13 cellular contexts compared by ENCODE assay signal in the genomic region with DNA sequence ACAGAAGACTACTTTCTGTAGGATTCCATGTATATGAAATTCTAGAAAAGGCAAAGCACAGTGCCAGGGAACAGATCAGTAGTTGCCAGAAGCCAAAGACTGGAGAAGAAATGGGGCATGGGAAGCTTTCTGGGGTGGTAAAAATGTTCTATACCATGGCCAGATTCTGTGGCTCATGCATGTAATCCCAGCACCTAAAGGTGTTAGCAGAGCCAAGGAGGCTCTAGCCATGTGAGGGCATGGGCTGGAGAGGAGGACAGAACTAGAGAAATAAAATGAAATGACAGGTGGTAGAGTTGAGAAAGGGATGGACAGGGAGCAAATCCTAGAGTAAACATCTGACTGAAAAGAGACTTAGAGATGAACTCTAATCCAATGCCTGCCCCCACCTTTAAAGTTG. TPM values are rescaled to one million over a fixed set of nuclear protein-coding genes. Genes with fewer than 3 reads are reported as not detected.
A peak's percentile ranks its signal among the peaks of the same experiment; 100 is the strongest.
DNase-seq lines count a peak whose midpoint lies in the region; ATAC-seq, FAIRE-seq and TF ChIP-seq lines count a peak whose summit lies in the region.
"Had no signal": no experiment of that assay in that cellular context is flagged by ENCODE, and none has a peak within 500 bp of the region (broad histone marks: within the 10 kb centered on the region; RNA-seq: fewer than 3 reads in every experiment).

No MANE protein-coding gene starts in this region.

- in situ Hi-C loops in GM12878 (cut with MboI) (no loop called here), GM13976 (cut with MboI; ENCODE audit: low sequenced_read_pairs, unreplicated experiment) (no loop called here)

- no peaks in the 10 kb centered on the region for H3K9me3 ChIP-seq in CD4-positive, CD25-positive, alpha-beta regulatory T cell (ENCODE audit: control insufficient read depth in 2 of 2, low read length in 2 of 2)
- H3K9me3 ChIP-seq in OCI-LY3 (ENCODE audit: insufficient read depth, low read length) (no peaks in the 10 kb centered on the region), GM12878 (replicated peaks; ENCODE audit: control insufficient read depth, insufficient read depth, low read length) (no peaks in the 10 kb centered on the region)
- H3K9me3 ChIP-seq: thoracic aorta had no signal

- no peak for TF ChIP-seq EP300 in GM12878 (IDR thresholded peaks at IDR 0.05; ENCODE audit: borderline replicate concordance in 1 of 2, control insufficient read depth in 1 of 2, low read depth in 2 of 2, low read length in 2 of 2)

- no peak for DNase-seq in CD4-positive, CD25-positive, alpha-beta regulatory T cell
- DNase-seq in GM12878 (ENCODE audit: low read depth, low spot score) (no peak), inferior parietal cortex (ENCODE audit: extremely low spot score) (no peak), GM13976 (ENCODE audit: low spot score) (no peak), NCI-H1048 (lab: John Stamatoyannopoulos, UW) (no peak)
- DNase-seq: activated naive CD4-positive, alpha-beta T cell; CD4-positive, alpha-beta T cell; H7 had no signal

- SMC1A ChIA-PET in GM12878 (lab: Charles Lee; ENCODE audit: uncharacterized antibody, unreplicated experiment): interaction anchor here (0.9 to 2.1 kb wide), 10 partner anchors 10 to 1308 kb away, joined by 3 to 9 read pairs (median 4); no protein-coding TSS in a partner anchor

- H3K79me2 ChIP-seq in OCI-LY3 (ENCODE audit: low read length): peaks cover 47% of the 10 kb centered on the region
- peaks cover 3% of the 10 kb centered on the region; the same call in 1 of the 2 replicates for H3K79me2 ChIP-seq in GM12878 (ENCODE audit: control insufficient read depth, insufficient read depth, low read length)

- TF ChIP-seq CTCF in OCI-LY3 (IDR thresholded peaks at IDR 0.05; ENCODE audit: low read depth, low read length) (no peak), GM12878 (IDR thresholded peaks at IDR 0.05 in 2 of 3, conservative IDR thresholded peaks at IDR 0.05 in 1 of 3; ENCODE audit: control insufficient read depth in 2 of 3, extremely low read depth in 1 of 3, insufficient read depth in 1 of 3, low read depth in 3 of 3, low read length in 3 of 3) (no peak), GM13976 (IDR thresholded peaks at IDR 0.05; ENCODE audit: borderline replicate concordance, control extremely low read depth, extremely low read depth, insufficient read depth, missing control alignments) (no peak)

- peaks cover 0 to 3% (median 0%) of the 10 kb centered on the region in 7 donors for H3K9me3 Mint-ChIP-seq in CD4-positive, CD25-positive, alpha-beta regulatory T cell

- POLR2A ChIA-PET in GM12878 (lab: Charles Lee): interaction anchor here (1.1 kb wide), 1 partner anchor 10 kb away, joined by 3 read pairs; no protein-coding TSS in a partner anchor

- peak overlapping the region; percentile 76 for H3K9ac ChIP-seq in OCI-LY3 (ENCODE audit: low read length)
- H3K9ac ChIP-seq in GM12878 (ENCODE audit: control insufficient read depth, insufficient read depth, low read length): 0 out of 2 replicates have a peak overlapping the region, but pooled peaks have one; percentile 7

- H2AFZ ChIP-seq in OCI-LY3 (ENCODE audit: low read depth, low read length) (peak overlapping the region; percentile 67; the same call in 1 of the 2 replicates), GM12878 (ENCODE audit: control insufficient read depth, low read depth, low read length) (no peak overlapping the region)

- H3K4me1 Mint-ChIP-seq in CD4-positive, CD25-positive, alpha-beta regulatory T cell: peaks cover 0 to 9% (median 5%) of the 10 kb centered on the region in 4 donors

- TF ChIP-seq RAD21 in GM12878 (IDR thresholded peaks at IDR 0.05; ENCODE audit: insufficient read depth, low read depth, low read length): no peak

- H4K20me1 ChIP-seq in OCI-LY3 (ENCODE audit: insufficient read depth, low read length): 0 out of 2 replicates have a peak, but pooled peaks cover 13% of the 10 kb centered on the region
- H4K20me1 ChIP-seq in GM12878 (ENCODE audit: control insufficient read depth, insufficient read depth): no peaks in the 10 kb centered on the region

- H3K27ac ChIP-seq in CD4-positive, CD25-positive, alpha-beta regulatory T cell (ENCODE audit: insufficient read depth, low read length, poor library complexity, severe bottlenecking): no peak overlapping the region
- H3K27ac ChIP-seq in OCI-LY3 (ENCODE audit: low read length) (no peak overlapping the region), GM12878 (ENCODE audit: control insufficient read depth, insufficient read depth) (no peak overlapping the region)
- H3K27ac ChIP-seq: thoracic aorta had no signal

- intact Hi-C loops in GM12878 (cut with micrococcal nuclease; ENCODE audit: unreplicated experiment): loop anchor here (2.0 kb wide), 2 partner anchors 80 to 816 kb away; no protein-coding TSS in a partner anchor

- peaks cover 4% of the 10 kb centered on the region for H3K27me3 ChIP-seq in CD4-positive, CD25-positive, alpha-beta regulatory T cell (ENCODE audit: control insufficient read depth, insufficient read depth, low read length)
- H3K27me3 ChIP-seq in OCI-LY3 (ENCODE audit: low read depth, low read length) (peaks cover 27% of the 10 kb centered on the region), GM12878 (replicated peaks in 1 of 2; ENCODE audit: control insufficient read depth in 2 of 2, insufficient read depth in 2 of 2, low read length in 1 of 2) (no peaks in the 10 kb centered on the region)

- H3K4me2 ChIP-seq in OCI-LY3 (ENCODE audit: low read length) (peak overlapping the region; percentile 84), GM12878 (ENCODE audit: control insufficient read depth, insufficient read depth) (0 out of 2 replicates have a peak overlapping the region, but pooled peaks have one; percentile 5)

- H3K36me3 Mint-ChIP-seq in CD4-positive, CD25-positive, alpha-beta regulatory T cell: no peaks in the 10 kb centered on the region

- CTCF ChIA-PET in GM12878 (lab: Yijun Ruan, JAX): interaction anchor here (0.7 to 7.3 kb wide), 24 partner anchors 8 to 1307 kb away, joined by 3 to 132 read pairs (median 6); no protein-coding TSS in a partner anchor

- peaks cover 21% of the 10 kb centered on the region for H3K27me3 Mint-ChIP-seq in CD4-positive, CD25-positive, alpha-beta regulatory T cell

- H3K4me3 Mint-ChIP-seq in CD4-positive, CD25-positive, alpha-beta regulatory T cell: no peak overlapping the region
- H3K4me3 Mint-ChIP-seq: CD4-positive, alpha-beta T cell had no signal

- H3K27ac Mint-ChIP-seq in CD4-positive, CD25-positive, alpha-beta regulatory T cell: peak overlapping the region in 2 of 3 donors; percentile 24 to 82
- H3K27ac Mint-ChIP-seq: CD4-positive, alpha-beta T cell had no signal

- no peak for ATAC-seq in CD4-positive, CD25-positive, alpha-beta regulatory T cell (ENCODE audit: low read depth in 2 of 2)
- ATAC-seq in GM12878: peak; percentile 14; the same call in 2 of the 3 replicates
- ATAC-seq: Right ventricle myocardium inferior had no signal

- H3K36me3 ChIP-seq in CD4-positive, CD25-positive, alpha-beta regulatory T cell (ENCODE audit: control insufficient read depth, insufficient read depth, low read length): no peaks in the 10 kb centered on the region
- H3K36me3 ChIP-seq in OCI-LY3 (replicated peaks; ENCODE audit: low read depth, low read length) (peaks cover 23% of the 10 kb centered on the region), GM12878 (ENCODE audit: control insufficient read depth in 2 of 2, insufficient read depth in 2 of 2, low read length in 1 of 2) (no peaks in the 10 kb centered on the region)
- H3K36me3 ChIP-seq: thoracic aorta had no signal

- no peak for FAIRE-seq in GM12878 (lab: Jason Lieb, UNC)
- FAIRE-seq: TTC549 had no signal

- no peak overlapping the region for H3K4me3 ChIP-seq in CD4-positive, CD25-positive, alpha-beta regulatory T cell (ENCODE audit: low read depth, low read length)
- H3K4me3 ChIP-seq in GM08714 (ENCODE audit: low read length) (peak overlapping the region; percentile 28), OCI-LY3 (ENCODE audit: low read length) (peak overlapping the region; percentile 82), GM12878 (peak overlapping the region; percentile 13; the same call in 1 of the 2 replicates)
- H3K4me3 ChIP-seq: thoracic aorta had no signal

- TF ChIP-seq POLR2A in GM12878 (IDR thresholded peaks at IDR 0.05; ENCODE audit: low read depth, low read length): no peak

- no peaks in the 10 kb centered on the region for H3K4me1 ChIP-seq in CD4-positive, CD25-positive, alpha-beta regulatory T cell (ENCODE audit: control insufficient read depth, insufficient read depth, low read length, poor library complexity, severe bottlenecking)
- H3K4me1 ChIP-seq in OCI-LY3 (ENCODE audit: low read length) (peaks cover 14% of the 10 kb centered on the region), GM12878 (ENCODE audit: control insufficient read depth, insufficient read depth, low read length) (peaks cover 3% of the 10 kb centered on the region)

- RAD21 ChIA-PET in GM12878 (lab: Charles Lee; ENCODE audit: unreplicated experiment): interaction anchor here (0.7 to 3.3 kb wide), 10 partner anchors 10 to 184 kb away, joined by 3 to 48 read pairs (median 3); no protein-coding TSS in a partner anchor

- BruUV-seq in GM12878 (replicated peaks; lab: Mats Ljungman, UMichigan): TSS peak; percentile 80

TF ChIP-seq in GM12878, 131 proteins besides CTCF, POLR2A, EP300 and RAD21 (continues in another document):
- TF ChIP-seq FOXM1 (IDR thresholded peaks at IDR 0.05; ENCODE audit: low read depth, low read length) (no peak), IKZF1 (conservative IDR thresholded peaks at IDR 0.05) (no peak)

RNA-seq across cellular contexts. Expression of a gene that starts 26.9 kb away (rescaled TPM):
- total RNA-seq in CD4-positive, CD25-positive, alpha-beta regulatory T cell: 48.4 TPM
- polyA plus RNA-seq in CD4-positive, CD25-positive, alpha-beta regulatory T cell: 10 to 100 TPM; 16.1 to 19.7 (median 17.3) TPM
- 113 and 123 TPM in 2 replicates for total RNA-seq in GM12878 (2013; cell fraction: nucleolus; rRNA removed)
- 15.5 and 17.1 TPM in 2 replicates for total RNA-seq in GM12878 (2014; rRNA removed)
- total RNA-seq in GM12878 (2014; rRNA removed; fragmentation: Illumina TruSeq; extraction: Trizol): 22.2 and 23.9 TPM in 2 replicates
- total RNA-seq in GM12878 (2021): 24.9 and 26.1 TPM in 2 replicates
- polyA plus RNA-seq in GM12878 (2011; ENCODE audit: low read depth): 10.4 TPM
- 36.2 and 44.4 TPM in 2 replicates for polyA plus RNA-seq in GM12878 (2011; rRNA removed)
- 16.3 and 18.0 TPM in 2 replicates for polyA plus RNA-seq in GM12878 (2011; cell fraction: cytosol; rRNA removed)
- polyA plus RNA-seq in GM12878 (2011; cell fraction: nucleus; rRNA removed): 27.4 and 31.0 TPM in 2 replicates
- polyA plus RNA-seq in GM12878 (2012): 14.7 and 17.1 TPM in 2 replicates
- 32.9 and 39.5 TPM in 2 replicates for polyA plus RNA-seq in GM12878 (2014; fragmentation: Illumina TruSeq; extraction: Trizol)
- polyA plus RNA-seq in GM12878 (2014; fragmentation: Nextera tagmentation; extraction: Ambion mirVana): 10 to 100 TPM; 32.1 to 44.5 TPM
- 17.2 and 20.4 TPM in 2 replicates for polyA plus RNA-seq in GM12878 (2014; rRNA removed)
- 10 to 100 TPM; 21.0 to 23.8 TPM for polyA plus RNA-seq in GM12878 (2016; fragmentation: Nextera tagmentation; extraction: Ambion mirVana)
- polyA minus RNA-seq in GM12878 (2011; rRNA and poly(A)+ RNA removed): 51.0 and 52.7 TPM in 2 replicates
- polyA minus RNA-seq in GM12878 (2011; cell fraction: cytosol; rRNA and poly(A)+ RNA removed): 10.6 and 11.3 TPM in 2 replicates
- 34.0 and 57.1 TPM in 2 replicates for polyA minus RNA-seq in GM12878 (2011; cell fraction: nucleus; rRNA and poly(A)+ RNA removed)
